21 cellular contexts compared by ENCODE assay signal in genomic region chr1:90509225-90510048, GRCh38.
DNase-seq lines count a peak whose midpoint lies in the region; ATAC-seq, FAIRE-seq and TF ChIP-seq lines count a peak whose summit lies in the region.
"Had no signal": no experiment of that assay in that cellular context is flagged by ENCODE, and none has a peak within 500 bp of the region (broad histone marks: within the 10 kb centered on the region; RNA-seq: fewer than 3 reads in every experiment).

No MANE protein-coding gene starts in this region.

- 50% methylated on average over 2 of the region's 2 CpGs for WGBS in liver
- 0% methylated on average over 2 of the region's 2 CpGs for WGBS in HepG2 (ENCODE audit: low lambda C conversion rate)

- DNase-seq in HepG2 (ENCODE audit: low spot score) (no peak), HCEC 1CT (no peak), A172 (ENCODE audit: low spot score) (no peak), NCI-H187 (lab: John Stamatoyannopoulos, UW) (no peak)
- DNase-seq in CD4-positive, alpha-beta memory T cell, result no peak
- DNase-seq: activated CD4-positive, alpha-beta T cell treated with anti-CD3 and anti-CD28 coated beads for 48 hours; cortex of kidney; hypothalamus; mucosa of descending colon; NCI-H1092; NCI-H748 treated with DMSO at 0.1 percent for 48 hours; retina; stimulated activated naive CD8-positive, alpha-beta T cell treated with anti-CD3 and anti-CD28 coated beads, Interleukin-15, amount 100 ng/mL, for 72 hours; T1000 had no signal

- H4K20me1 ChIP-seq in HepG2 (ENCODE audit: insufficient read depth, low read length), result no peaks in the 10 kb centered on the region

- POLR2A ChIA-PET in HepG2 (lab: Yijun Ruan, JAX), result no interaction called here
- POLR2A ChIA-PET in CD4-positive, alpha-beta memory T cell (lab: Charles Lee; ENCODE audit: partially characterized antibody), result no interaction called here

- TF ChIP-seq CTCF in liver (IDR thresholded peaks at IDR 0.05; ENCODE audit: low read depth, low read length, missing input control) (no peak), HepG2 (CRISPR knock-in tag; IDR thresholded peaks at IDR 0.05) (no peak)

- TF ChIP-seq EP300 in HepG2 (IDR thresholded peaks at IDR 0.05; ENCODE audit: low read depth in 2 of 2, low read length in 2 of 2) (no peak), HepG2 (CRISPR knock-in tag; IDR thresholded peaks at IDR 0.05; ENCODE audit: borderline replicate concordance) (no peak)

- H3K4me1 ChIP-seq in liver (ENCODE audit: control insufficient read depth in 4 of 4, insufficient read depth in 4 of 4, low read length in 3 of 4) (peaks cover 0 to 2% (median 0%) of the 10 kb centered on the region in 4 donors), HepG2 (ENCODE audit: insufficient read depth, low read length) (peaks cover 6% of the 10 kb centered on the region; the same call in 1 of the 2 replicates), HUES48 (ENCODE audit: control insufficient read depth, insufficient read depth, low read length) (peaks cover 20% of the 10 kb centered on the region)
- H3K4me1 ChIP-seq in CD4-positive, alpha-beta memory T cell (ENCODE audit: insufficient read depth, low read length), result no peaks in the 10 kb centered on the region

- no peak overlapping the region for H3K4me3 Mint-ChIP-seq in CD4-positive, alpha-beta memory T cell
- H3K4me3 Mint-ChIP-seq: stimulated activated naive CD8-positive, alpha-beta T cell treated with anti-CD3 and anti-CD28 coated beads, Interleukin-15, amount 100 ng/mL, for 72 hours had no signal

- intact Hi-C loops in HepG2 (cut with micrococcal nuclease; ENCODE audit: unreplicated experiment), result no loop called here
- intact Hi-C loops in CD4-positive, alpha-beta memory T cell (cut with micrococcal nuclease), result no loop called here

- CTCF ChIA-PET in HepG2 (lab: Yijun Ruan, JAX; ENCODE audit: low intra/inter-chr PET ratio, low total read pairs), result no interaction called here
- CTCF ChIA-PET in CD4-positive, alpha-beta memory T cell (lab: Charles Lee; ENCODE audit: partially characterized antibody), result no interaction called here

- no peak for FAIRE-seq in HepG2 (lab: Jason Lieb, UNC)
- FAIRE-seq: K562 had no signal

- no peak overlapping the region for H2AFZ ChIP-seq in HepG2 (ENCODE audit: low read length)

- TF ChIP-seq RAD21 in liver (IDR thresholded peaks at IDR 0.05), result no peak
- TF ChIP-seq RAD21 in HepG2 (CRISPR knock-in tag; IDR thresholded peaks at IDR 0.05), result no peak

- ATAC-seq in HepG2 (no peak), HG02884 (IDR thresholded peaks at IDR 0.05; ENCODE audit: unreplicated experiment) (peak; percentile 62)
- ATAC-seq: K562 had no signal

- no TSS peak for BruUV-seq in HepG2 (replicated peaks; lab: Mats Ljungman, UMichigan)

- H3K9me3 Mint-ChIP-seq in CD4-positive, alpha-beta memory T cell, result peaks cover 0 to 4% (median 0%) of the 10 kb centered on the region in 8 donors
- H3K9me3 Mint-ChIP-seq: activated naive CD4-positive, alpha-beta T cell treated with anti-CD3 and anti-CD28 coated beads, Interleukin-2, amount 50 U/mL, for 72 hours had no signal

- H3K79me2 ChIP-seq in HepG2 (ENCODE audit: insufficient read depth, low read length), result no peaks in the 10 kb centered on the region

- H3K4me2 ChIP-seq in HepG2 (ENCODE audit: low read depth, low read length), result no peak overlapping the region

- no peaks in the 10 kb centered on the region for H3K4me1 Mint-ChIP-seq in CD4-positive, alpha-beta memory T cell
- H3K4me1 Mint-ChIP-seq: stimulated activated naive CD8-positive, alpha-beta T cell treated with anti-CD3 and anti-CD28 coated beads, Interleukin-15, amount 100 ng/mL, for 72 hours had no signal

- no peak for TF ChIP-seq POLR2A in HepG2 (IDR thresholded peaks at IDR 0.05; ENCODE audit: insufficient read depth in 1 of 2, low read depth in 2 of 2, low read length in 2 of 2)

- no peak overlapping the region for H3K27ac ChIP-seq in liver (ENCODE audit: low read depth in 1 of 2, low read length in 2 of 2)
- H3K27ac ChIP-seq in HepG2 (ENCODE audit: extremely low read length, insufficient read depth, low read length), result no peak overlapping the region
- peak overlapping the region; percentile 53 for H3K27ac ChIP-seq in HUES48 (ENCODE audit: low read depth, low read length)
- H3K27ac ChIP-seq in CD4-positive, alpha-beta memory T cell (ENCODE audit: low read depth, low read length), result no peak overlapping the region
- H3K27ac ChIP-seq: C4-2B, HL-60 had no signal

- H3K9me3 ChIP-seq in liver (ENCODE audit: control insufficient read depth in 4 of 4, low read length in 3 of 4), result no peaks in the 10 kb centered on the region
- no peaks in the 10 kb centered on the region for H3K9me3 ChIP-seq in HepG2 (ENCODE audit: low read length)
- H3K9me3 ChIP-seq in HUES48 (ENCODE audit: control insufficient read depth, insufficient read depth, low read length), result no peaks in the 10 kb centered on the region
- H3K9me3 ChIP-seq in CD4-positive, alpha-beta memory T cell (ENCODE audit: control insufficient read depth in 1 of 2, low read length in 2 of 2), result no peaks in the 10 kb centered on the region
- H3K9me3 ChIP-seq: mucosa of descending colon had no signal

- H3K36me3 ChIP-seq in liver (ENCODE audit: control insufficient read depth in 4 of 4, insufficient read depth in 3 of 4, low read depth in 1 of 4, low read length in 3 of 4) (no peaks in the 10 kb centered on the region), HepG2 (replicated peaks in 1 of 2; ENCODE audit: control insufficient read depth in 1 of 2, insufficient read depth in 2 of 2, low read length in 2 of 2) (no peaks in the 10 kb centered on the region), HUES48 (ENCODE audit: control insufficient read depth, insufficient read depth, low read length) (no peaks in the 10 kb centered on the region)
- H3K36me3 ChIP-seq in CD4-positive, alpha-beta memory T cell (ENCODE audit: insufficient read depth, low read length), result no peaks in the 10 kb centered on the region

- H3K9ac ChIP-seq in liver (ENCODE audit: low read depth in 1 of 2, low read length in 2 of 2) (no peak overlapping the region), HepG2 (ENCODE audit: insufficient read depth, low read depth, low read length) (no peak overlapping the region), HUES48 (ENCODE audit: low read depth, low read length) (no peak overlapping the region)

- no peaks in the 10 kb centered on the region for H3K36me3 Mint-ChIP-seq in CD4-positive, alpha-beta memory T cell

- peaks cover 2 to 9% of the 10 kb centered on the region in 2 donors for H3K27me3 Mint-ChIP-seq in CD4-positive, alpha-beta memory T cell

- no peak overlapping the region for H3K27ac Mint-ChIP-seq in CD4-positive, alpha-beta memory T cell
- H3K27ac Mint-ChIP-seq: activated naive CD4-positive, alpha-beta T cell treated with anti-CD3 and anti-CD28 coated beads, Interleukin-2, amount 50 U/mL, for 72 hours; stimulated activated naive CD8-positive, alpha-beta T cell treated with anti-CD3 and anti-CD28 coated beads, Interleukin-15, amount 100 ng/mL, for 72 hours had no signal

- H3K27me3 ChIP-seq in liver (ENCODE audit: control insufficient read depth in 4 of 4, insufficient read depth in 4 of 4, low read length in 3 of 4) (no peaks in the 10 kb centered on the region), HepG2 (ENCODE audit: control insufficient read depth in 1 of 2, insufficient read depth in 2 of 2, low read length in 2 of 2) (no peaks in the 10 kb centered on the region; a peak in 1 of 5 replicates), HUES48 (ENCODE audit: control insufficient read depth, insufficient read depth, low read length) (no peaks in the 10 kb centered on the region)
- H3K27me3 ChIP-seq in CD4-positive, alpha-beta memory T cell (ENCODE audit: insufficient read depth, low read length), result no peaks in the 10 kb centered on the region

- in situ Hi-C loops in HepG2 (cut with HindIII; ENCODE audit: extremely low pct_ligation_motif_present, low pct_unique_long_range_greater_than_20kb), result no loop called here

- no peak overlapping the region for H3K4me3 ChIP-seq in liver (ENCODE audit: low read depth in 1 of 3, low read length in 3 of 3)
- no peak overlapping the region for H3K4me3 ChIP-seq in HepG2 (replicated peaks in 1 of 3; ENCODE audit: insufficient read depth in 1 of 3, low read depth in 2 of 3, low read length in 3 of 3)
- H3K4me3 ChIP-seq in HUES48 (ENCODE audit: low read depth, low read length), result peak overlapping the region; percentile 10; the same call in 1 of the 2 replicates
- H3K4me3 ChIP-seq in CD4-positive, alpha-beta memory T cell (ENCODE audit: low read length in 2 of 2), result no peak overlapping the region
- H3K4me3 ChIP-seq: K562, mucosa of descending colon had no signal

TF ChIP-seq in liver, 16 proteins besides CTCF, POLR2A, EP300 and RAD21:
- peak; percentile 31 for TF ChIP-seq SP1 (IDR thresholded peaks at IDR 0.05)
- peak; percentile 27 to 46 for TF ChIP-seq RXRA (IDR thresholded peaks at IDR 0.05)
- no peak for TF ChIP-seq HNF4G (IDR thresholded peaks at IDR 0.05)
- TF ChIP-seq JUND (IDR thresholded peaks at IDR 0.05), result peak; percentile 18 to 30
- TF ChIP-seq HNF4A (conservative IDR thresholded peaks at IDR 0.05), result peak; percentile 69 to 80

TF ChIP-seq in HepG2, 621 proteins besides CTCF, POLR2A, EP300 and RAD21 (continues in another document):
- no peak for TF ChIP-seq SP140L (CRISPR knock-in tag; IDR thresholded peaks at IDR 0.05; ENCODE audit: borderline replicate concordance)
- TF ChIP-seq ZNF362 (CRISPR knock-in tag; IDR thresholded peaks at IDR 0.05; ENCODE audit: borderline replicate concordance), result no peak
- TF ChIP-seq NCOA5 (CRISPR knock-in tag; IDR thresholded peaks at IDR 0.05), result no peak
- TF ChIP-seq FOXA1 (IDR thresholded peaks at IDR 0.05), result no peak
- TF ChIP-seq FOXA1 (CRISPR knock-in tag; IDR thresholded peaks at IDR 0.05), result no peak
- no peak for TF ChIP-seq HOXA9 (CRISPR knock-in tag; IDR thresholded peaks at IDR 0.05; ENCODE audit: borderline replicate concordance)
- TF ChIP-seq ZNF225 (CRISPR knock-in tag; IDR thresholded peaks at IDR 0.05), result no peak
